ENCODE assay signal across 9 cellular contexts in the genomic region with DNA sequence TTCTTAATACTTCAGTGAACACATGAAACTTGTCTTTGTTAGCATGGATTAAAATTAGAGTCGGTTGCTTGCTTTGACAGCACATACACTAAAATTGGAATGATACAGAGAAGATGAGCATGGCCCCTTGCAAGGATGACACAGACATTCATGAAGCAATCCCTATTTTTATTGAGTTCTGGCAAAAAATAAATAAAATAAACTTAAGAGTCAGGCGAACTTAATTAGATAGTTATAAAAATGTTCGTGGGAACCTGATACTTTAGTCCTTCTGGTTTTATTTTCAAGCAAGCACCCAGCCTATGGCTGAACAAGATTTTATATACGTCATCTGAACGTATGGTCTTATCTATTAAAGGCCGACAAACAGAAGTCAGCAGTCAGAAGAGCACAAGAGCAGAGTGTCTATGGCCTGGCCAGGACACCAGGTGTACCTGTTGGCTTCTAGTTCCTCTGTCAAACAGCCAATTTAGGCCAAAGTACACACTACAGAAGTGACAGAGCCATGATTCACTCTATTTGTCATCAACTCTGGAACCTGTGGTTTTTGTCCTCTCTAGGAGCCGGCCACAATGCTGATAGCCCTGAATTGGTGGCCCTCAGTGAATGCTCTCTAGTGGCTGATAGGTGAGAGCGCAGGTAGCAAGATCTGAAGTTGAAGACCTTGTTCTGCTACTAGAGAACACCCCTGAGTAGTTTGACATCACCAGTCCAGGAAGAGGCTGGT.
A peak's percentile ranks its signal among the peaks of the same experiment; 100 is the strongest.
DNase-seq lines count a peak whose midpoint lies in the region; ATAC-seq and TF ChIP-seq lines count a peak whose summit lies in the region.
"Had no signal": no experiment of that assay in that cellular context is flagged by ENCODE, and none has a peak within 500 bp of the region (broad histone marks: within the 10 kb centered on the region; RNA-seq: fewer than 3 reads in every experiment).

No MANE protein-coding gene starts in this region.

- H3K27me3 Mint-ChIP-seq in CD8-positive, alpha-beta T cell (ENCODE audit: low read depth) = no peaks in the 10 kb centered on the region
- H3K27me3 Mint-ChIP-seq: CD4-positive, alpha-beta T cell had no signal

- no peaks in the 10 kb centered on the region for H3K27me3 ChIP-seq in CD8-positive, alpha-beta T cell (ENCODE audit: insufficient read depth, low read length)
- no peaks in the 10 kb centered on the region for H3K27me3 ChIP-seq in MG63

- no peaks in the 10 kb centered on the region for H3K9me3 Mint-ChIP-seq in CD8-positive, alpha-beta T cell
- H3K9me3 Mint-ChIP-seq: CD4-positive, alpha-beta T cell had no signal

- intact Hi-C loops in CD8-positive, alpha-beta T cell (cut with DNase I, micrococcal nuclease) = loop anchor here in 1 of 2 experiments (5.0 kb wide), 1 partner anchor 255 kb away; no protein-coding TSS in a partner anchor

- ATAC-seq in CD8-positive, alpha-beta T cell = no peak

- CTCF ChIA-PET in CD8-positive, alpha-beta T cell (lab: Charles Lee) = no interaction called here

- no peak for TF ChIP-seq CTCF in CD8-positive, alpha-beta T cell (IDR thresholded peaks at IDR 0.05)

- no peak overlapping the region for H3K4me3 ChIP-seq in CD8-positive, alpha-beta T cell (ENCODE audit: low read depth, low read length)
- H3K4me3 ChIP-seq in MG63 = no peak overlapping the region

- POLR2A ChIA-PET in CD8-positive, alpha-beta T cell (lab: Charles Lee) = no interaction called here

- no peak overlapping the region for H3K27ac ChIP-seq in CD8-positive, alpha-beta T cell (ENCODE audit: low read depth, low read length)

- H3K36me3 Mint-ChIP-seq in CD8-positive, alpha-beta T cell = peaks cover 67% of the 10 kb centered on the region

- H3K27ac Mint-ChIP-seq in CD8-positive, alpha-beta T cell = no peak overlapping the region
- H3K27ac Mint-ChIP-seq: CD4-positive, alpha-beta T cell had no signal

- peaks cover 15% of the 10 kb centered on the region for H3K36me3 ChIP-seq in CD8-positive, alpha-beta T cell (ENCODE audit: insufficient read depth, low read length)
- peaks cover 58% of the 10 kb centered on the region for H3K36me3 ChIP-seq in MG63

- no peaks in the 10 kb centered on the region for H3K4me1 Mint-ChIP-seq in CD8-positive, alpha-beta T cell (ENCODE audit: low read depth)

- no peaks in the 10 kb centered on the region for H3K9me3 ChIP-seq in CD8-positive, alpha-beta T cell (ENCODE audit: low read length)
- H3K9me3 ChIP-seq in MG63 = no peaks in the 10 kb centered on the region

- H3K4me1 ChIP-seq in CD8-positive, alpha-beta T cell (ENCODE audit: insufficient read depth, low read length) = no peaks in the 10 kb centered on the region

- DNase-seq in stimulated activated CD4-positive, alpha-beta T cell treated with anti-CD3 and anti-CD28 coated beads, Interleukin-1b, Interleukin-23, amount 100 ng/mL, for 48 hours = peak; percentile 3
- DNase-seq in stimulated activated CD4-positive, alpha-beta T cell treated with anti-CD3 and anti-CD28 coated beads, Interleukin-4, amount 100 ng/mL, for 1 hour = no peak
- peak; percentile 34 for DNase-seq in RPMI8226
- DNase-seq in iPS-NIHi7 (ENCODE audit: extremely low spot score) = peak; percentile 36
- DNase-seq in CD8-positive, alpha-beta T cell = no peak
- no peak for DNase-seq in MG63
- DNase-seq in NCI-H1930 (lab: John Stamatoyannopoulos, UW) = no peak
- no peak for DNase-seq in stimulated activated CD4-positive, alpha-beta T cell treated with anti-CD3 and anti-CD28 coated beads, Interleukin-2, amount 100 ng/mL, for 24 hours
- DNase-seq: CD4-positive, alpha-beta T cell had no signal

- no peak overlapping the region for H3K4me3 Mint-ChIP-seq in CD8-positive, alpha-beta T cell
- H3K4me3 Mint-ChIP-seq: CD4-positive, alpha-beta T cell had no signal

Comparison
In these comparisons a context has a peak if more than half of its experiments do, and no peak if none do; other contexts are left out.
1. DNase-seq: peak in stimulated activated CD4-positive, alpha-beta T cell treated with anti-CD3 and anti-CD28 coated beads, Interleukin-1b, Interleukin-23, amount 100 ng/mL, for 48 hours (single experiment), RPMI8226 (single experiment) and iPS-NIHi7 (single experiment); none in stimulated activated CD4-positive, alpha-beta T cell treated with anti-CD3 and anti-CD28 coated beads, Interleukin-4, amount 100 ng/mL, for 1 hour (single experiment), CD8-positive, alpha-beta T cell (0 of 7), MG63 (single experiment), NCI-H1930 (0 of 2) and stimulated activated CD4-positive, alpha-beta T cell treated with anti-CD3 and anti-CD28 coated beads, Interleukin-2, amount 100 ng/mL, for 24 hours (0 of 2).